ENCODE assay signal across 1 cellular context in genomic region chr14:22539831-22540230, GRCh38.
TF ChIP-seq lines count a peak whose summit lies in the region.

No MANE protein-coding gene starts in this region.

TF ChIP-seq in K562, 482 proteins besides CTCF, POLR2A, EP300 and RAD21:
- TF ChIP-seq C11orf30 (IDR thresholded peaks at IDR 0.05; ENCODE audit: low read depth) (peak; percentile 26; the same call in 1 of the 2 replicates), ZNF253 (CRISPR knock-in tag; conservative IDR thresholded peaks at IDR 0.05) (no peak), MAFG (tag; conservative IDR thresholded peaks at IDR 0.05) (peak; percentile 59), NFE2 (IDR thresholded peaks at IDR 0.05; ENCODE audit: low read depth) (peak; percentile 51; the same call in 1 of the 2 replicates), ZNF316 (IDR thresholded peaks at IDR 0.05) (peak; percentile 36; the same call in 1 of the 2 replicates)
